In the genomic region with DNA sequence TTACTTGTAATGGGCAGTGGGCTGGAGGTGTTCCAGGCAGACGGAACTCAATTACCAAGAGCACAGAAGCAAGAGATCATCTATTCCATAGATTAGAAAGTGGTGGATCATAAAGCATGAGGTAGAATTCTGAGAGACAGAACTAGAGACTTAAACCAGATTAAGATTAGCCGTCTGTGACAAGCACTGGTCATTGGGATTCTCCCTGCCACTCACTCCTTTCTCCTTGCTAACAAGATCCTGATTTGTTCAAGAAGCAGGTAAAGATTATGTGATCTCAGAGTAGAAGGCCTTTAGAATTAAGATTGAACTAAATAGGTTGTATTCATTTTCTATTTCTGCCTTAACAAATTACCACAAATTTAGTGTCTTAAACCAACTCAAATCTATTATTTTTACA, we compare ENCODE assay signal across 1 cellular context.
TF ChIP-seq lines count a peak whose summit lies in the region.

No MANE protein-coding gene starts in this region.

TF ChIP-seq in GM23338, 12 proteins besides CTCF, POLR2A, EP300 and RAD21 (continued from another document):
- TF ChIP-seq, protein P1, sequence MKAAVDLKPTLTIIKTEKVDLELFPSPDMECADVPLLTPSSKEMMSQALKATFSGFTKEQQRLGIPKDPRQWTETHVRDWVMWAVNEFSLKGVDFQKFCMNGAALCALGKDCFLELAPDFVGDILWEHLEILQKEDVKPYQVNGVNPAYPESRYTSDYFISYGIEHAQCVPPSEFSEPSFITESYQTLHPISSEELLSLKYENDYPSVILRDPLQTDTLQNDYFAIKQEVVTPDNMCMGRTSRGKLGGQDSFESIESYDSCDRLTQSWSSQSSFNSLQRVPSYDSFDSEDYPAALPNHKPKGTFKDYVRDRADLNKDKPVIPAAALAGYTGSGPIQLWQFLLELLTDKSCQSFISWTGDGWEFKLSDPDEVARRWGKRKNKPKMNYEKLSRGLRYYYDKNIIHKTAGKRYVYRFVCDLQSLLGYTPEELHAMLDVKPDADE (IDR thresholded peaks at IDR 0.05): no peak
- TF ChIP-seq EZH2phosphoT487 (IDR thresholded peaks at IDR 0.05; ENCODE audit: unreplicated experiment) (no peak), ZNF331 (CRISPR knock-in tag; IDR thresholded peaks at IDR 0.05; ENCODE audit: low read depth) (no peak), POLR2AphosphoS5 (IDR thresholded peaks at IDR 0.05; ENCODE audit: low read depth) (no peak), ZNF462 (CRISPR knock-in tag; IDR thresholded peaks at IDR 0.05) (no peak), JUNB (IDR thresholded peaks at IDR 0.05; ENCODE audit: unreplicated experiment) (no peak), EZH2 (IDR thresholded peaks at IDR 0.05; ENCODE audit: low read depth, unreplicated experiment) (no peak), NANOG (IDR thresholded peaks at IDR 0.05; ENCODE audit: borderline replicate concordance) (no peak)
